Comparison of ENCODE assay signal across 8 cellular contexts in genomic region chr17:78379134-78379497, GRCh38. TPM values are rescaled to one million over a fixed set of nuclear protein-coding genes. Genes with fewer than 3 reads are reported as not detected.
A peak's percentile ranks its signal among the peaks of the same experiment; 100 is the strongest.
DNase-seq lines count a peak whose midpoint lies in the region; ATAC-seq and TF ChIP-seq lines count a peak whose summit lies in the region.

No MANE protein-coding gene starts in this region.

- H3K36me3 ChIP-seq in smooth muscle cell (ENCODE audit: low read depth), result no peaks in the 10 kb centered on the region

- peaks cover 68% of the 10 kb centered on the region for H3K4me1 Mint-ChIP-seq in activated CD4-positive, alpha-beta T cell treated with anti-CD3 and anti-CD28 coated beads for 36 hours
- H3K4me1 Mint-ChIP-seq in activated CD8-positive, alpha-beta T cell treated with anti-CD3 and anti-CD28 coated beads, Interleukin-2, amount 10 ng/mL, durations not matched to agents 7 days and 5 days (ENCODE audit: low read depth), result peaks cover 50% of the 10 kb centered on the region

- peaks cover 37% of the 10 kb centered on the region for H3K36me3 Mint-ChIP-seq in activated CD4-positive, alpha-beta T cell treated with anti-CD3 and anti-CD28 coated beads for 36 hours (ENCODE audit: low read depth)
- peaks cover 32% of the 10 kb centered on the region for H3K36me3 Mint-ChIP-seq in activated CD8-positive, alpha-beta T cell treated with anti-CD3 and anti-CD28 coated beads, Interleukin-2, amount 10 ng/mL, durations not matched to agents 7 days and 5 days (ENCODE audit: low read depth)

- peaks cover 46% of the 10 kb centered on the region for H3K4me1 ChIP-seq in smooth muscle cell (ENCODE audit: low read depth)

- H3K79me2 ChIP-seq in smooth muscle cell (ENCODE audit: low read depth), result peaks cover 47% of the 10 kb centered on the region

- intact Hi-C loops in activated CD4-positive, alpha-beta T cell treated with anti-CD3 and anti-CD28 coated beads for 36 hours (cut with DNase I, micrococcal nuclease), result no loop called here

- peak overlapping the region; percentile 96 for H3K9ac ChIP-seq in smooth muscle cell (ENCODE audit: low read depth)

- no peak overlapping the region for H2AFZ ChIP-seq in smooth muscle cell (ENCODE audit: low read depth)

- H3F3A ChIP-seq in smooth muscle cell (ENCODE audit: low read depth), result peaks cover 56% of the 10 kb centered on the region

- peak overlapping the region; percentile 80 for H3K4me2 ChIP-seq in smooth muscle cell

- peak overlapping the region; percentile 82 for H3K4me3 ChIP-seq in smooth muscle cell

- POLR2A ChIA-PET in activated CD4-positive, alpha-beta T cell treated with anti-CD3 and anti-CD28 coated beads for 36 hours (lab: Charles Lee), result interaction anchor here (0.6 to 0.8 kb wide), 2 partner anchors 12 to 369 kb away, joined by 3 to 4 read pairs; no protein-coding TSS in a partner anchor
- POLR2A ChIA-PET in activated CD8-positive, alpha-beta T cell treated with anti-CD3 and anti-CD28 coated beads, Interleukin-2, amount 10 ng/mL, durations not matched to agents 7 days and 5 days (lab: Charles Lee), result interaction anchor here (0.8 to 1.7 kb wide), 5 partner anchors 20 to 38 kb away, joined by 3 to 9 read pairs (median 3); partner anchors contain the start of gene SOCS3

- H3K27ac ChIP-seq in smooth muscle cell (ENCODE audit: low read depth), result peak overlapping the region; percentile 100

- H3K9me3 Mint-ChIP-seq in activated CD4-positive, alpha-beta T cell treated with anti-CD3 and anti-CD28 coated beads for 36 hours (ENCODE audit: low read depth), result no peaks in the 10 kb centered on the region
- H3K9me3 Mint-ChIP-seq in activated CD8-positive, alpha-beta T cell treated with anti-CD3 and anti-CD28 coated beads, Interleukin-2, amount 10 ng/mL, durations not matched to agents 7 days and 5 days (ENCODE audit: insufficient read depth), result no peaks in the 10 kb centered on the region

- H3K4me3 Mint-ChIP-seq in activated CD4-positive, alpha-beta T cell treated with anti-CD3 and anti-CD28 coated beads for 36 hours, result peak overlapping the region; percentile 88
- H3K4me3 Mint-ChIP-seq in activated CD8-positive, alpha-beta T cell treated with anti-CD3 and anti-CD28 coated beads, Interleukin-2, amount 10 ng/mL, durations not matched to agents 7 days and 5 days, result peak overlapping the region; percentile 88

- H4K20me1 ChIP-seq in smooth muscle cell (ENCODE audit: low read depth), result peaks cover 30% of the 10 kb centered on the region

- CTCF ChIA-PET in activated CD4-positive, alpha-beta T cell treated with anti-CD3 and anti-CD28 coated beads for 36 hours (lab: Charles Lee), result interaction anchor here (0.7 to 1.3 kb wide), 3 partner anchors 29 to 35 kb away, joined by 3 to 5 read pairs (median 3); no protein-coding TSS in a partner anchor
- CTCF ChIA-PET in activated CD8-positive, alpha-beta T cell treated with anti-CD3 and anti-CD28 coated beads, Interleukin-2, amount 10 ng/mL, durations not matched to agents 7 days and 5 days (lab: Charles Lee), result interaction anchor here (5.2 to 5.9 kb wide), 2 partner anchors 17 to 43 kb away, joined by 22 to 33 read pairs; partner anchors contain the start of gene SOCS3

- WGBS in smooth muscle cell (ENCODE audit: low lambda C conversion rate), result 4% methylated on average over 7 of the region's 7 CpGs

- H3K27me3 ChIP-seq in smooth muscle cell (ENCODE audit: low read depth), result no peaks in the 10 kb centered on the region

- DNase-seq in activated CD4-positive, alpha-beta T cell treated with anti-CD3 and anti-CD28 coated beads for 36 hours, result no peak
- no peak for DNase-seq in activated CD4-positive, alpha-beta T cell treated with anti-CD3 and anti-CD28 coated beads, Interleukin-2, amount 50 U/mL, for 1 hour
- DNase-seq in activated CD8-positive, alpha-beta T cell treated with anti-CD3 and anti-CD28 coated beads, Interleukin-2, amount 10 ng/mL, durations not matched to agents 7 days and 5 days, result no peak
- DNase-seq in hepatic stellate cell (ENCODE audit: low spot score), result peak; percentile 65
- DNase-seq in smooth muscle cell (lab: John Stamatoyannopoulos, UW; ENCODE audit: unreplicated experiment), result no peak
- no peak for DNase-seq in NCI-H82 treated with DMSO at 0.1 percent for 48 hours (lab: John Stamatoyannopoulos, UW; ENCODE audit: unreplicated experiment)
- DNase-seq in H4 (ENCODE audit: low spot score), result no peak

- no peaks in the 10 kb centered on the region for H3K9me3 ChIP-seq in smooth muscle cell (replicated peaks; ENCODE audit: low read depth)

- peak overlapping the region; percentile 94 for H3K27ac Mint-ChIP-seq in activated CD4-positive, alpha-beta T cell treated with anti-CD3 and anti-CD28 coated beads for 36 hours
- peak overlapping the region; percentile 90 for H3K27ac Mint-ChIP-seq in activated CD8-positive, alpha-beta T cell treated with anti-CD3 and anti-CD28 coated beads, Interleukin-2, amount 10 ng/mL, durations not matched to agents 7 days and 5 days

- no peaks in the 10 kb centered on the region for H3K27me3 Mint-ChIP-seq in activated CD4-positive, alpha-beta T cell treated with anti-CD3 and anti-CD28 coated beads for 36 hours
- peaks cover 6% of the 10 kb centered on the region for H3K27me3 Mint-ChIP-seq in activated CD8-positive, alpha-beta T cell treated with anti-CD3 and anti-CD28 coated beads, Interleukin-2, amount 10 ng/mL, durations not matched to agents 7 days and 5 days (ENCODE audit: low read depth)

- no peak for ATAC-seq in activated CD4-positive, alpha-beta T cell treated with anti-CD3 and anti-CD28 coated beads for 36 hours
- no peak for ATAC-seq in activated CD8-positive, alpha-beta T cell treated with anti-CD3 and anti-CD28 coated beads, Interleukin-2, amount 10 ng/mL, durations not matched to agents 7 days and 5 days
- ATAC-seq in GM19035 (IDR thresholded peaks at IDR 0.05; ENCODE audit: unreplicated experiment), result no peak

- TF ChIP-seq CTCF in smooth muscle cell (IDR thresholded peaks at IDR 0.05; ENCODE audit: borderline replicate concordance, insufficient read depth, poor library complexity, severe bottlenecking), result no peak

RNA-seq across cellular contexts. Expression of gene PGS1, which starts 0.7 kb away (rescaled TPM):
- 10 to 100 TPM; 73.3 to 75.0 TPM for total RNA-seq in activated CD4-positive, alpha-beta T cell treated with anti-CD3 and anti-CD28 coated beads for 36 hours
- total RNA-seq in activated CD8-positive, alpha-beta T cell treated with anti-CD3 and anti-CD28 coated beads, Interleukin-2, amount 10 ng/mL, durations not matched to agents 7 days and 5 days, result 10 to 100 TPM; 46.5 to 51.0 TPM
- total RNA-seq in smooth muscle cell, result 29.5 and 29.9 TPM in 2 replicates
- polyA plus RNA-seq in smooth muscle cell, result 22.6 and 37.8 TPM in 2 replicates
- 20.4 and 27.5 TPM in 2 replicates for total RNA-seq in H4 (2014; rRNA removed; shearing (Covaris generic))

RNA-seq across cellular contexts. Expression of gene SOCS3, which starts 19.2 kb away (rescaled TPM):
- 100 to 1,000 TPM; 150 to 162 TPM for total RNA-seq in activated CD4-positive, alpha-beta T cell treated with anti-CD3 and anti-CD28 coated beads for 36 hours
- total RNA-seq in activated CD8-positive, alpha-beta T cell treated with anti-CD3 and anti-CD28 coated beads, Interleukin-2, amount 10 ng/mL, durations not matched to agents 7 days and 5 days, result 1 to 10 TPM; 9.1 TPM
- total RNA-seq in smooth muscle cell, result 116 and 172 TPM in 2 replicates
- 201 and 310 TPM in 2 replicates for polyA plus RNA-seq in smooth muscle cell
- 29.2 and 43.0 TPM in 2 replicates for total RNA-seq in H4 (2014; rRNA removed; shearing (Covaris generic))
